1 cellular context compared by ENCODE assay signal in genomic region chr20:59940129-59940955, GRCh38.
A peak's percentile ranks its signal among the peaks of the same experiment; 100 is the strongest.
TF ChIP-seq lines count a peak whose summit lies in the region.

TSS of gene FAM217B (plus strand) at chr20:59940389. CDS start at chr20:59943944, 3,555 bp downstream.
TSS of gene PPP1R3D (minus strand) at chr20:59940305. CDS start at chr20:59939931, 374 bp downstream.

TF ChIP-seq in GM12878, 131 proteins besides CTCF, POLR2A, EP300 and RAD21 (continued from another document):
- TF ChIP-seq BHLHE40 (IDR thresholded peaks at IDR 0.05; ENCODE audit: borderline replicate concordance in 1 of 2, low read depth in 2 of 2, low read length in 1 of 2), result peak; percentile 76 to 90
- TF ChIP-seq TCF3 (IDR thresholded peaks at IDR 0.05; ENCODE audit: borderline replicate concordance, insufficient read depth, low read depth, low read length), result no peak
- no peak for TF ChIP-seq ZNF622 (IDR thresholded peaks at IDR 0.05)
- no peak for TF ChIP-seq KDM1A (IDR thresholded peaks at IDR 0.05; ENCODE audit: borderline replicate concordance)
- no peak for TF ChIP-seq BMI1 (IDR thresholded peaks at IDR 0.05; ENCODE audit: borderline replicate concordance)
- TF ChIP-seq GATAD2B (conservative IDR thresholded peaks at IDR 0.05; ENCODE audit: low read depth), result peak; percentile 61; the same call in 1 of the 2 replicates
- peak; percentile 53; the same call in 1 of the 2 replicates for TF ChIP-seq POLR2AphosphoS2 (IDR thresholded peaks at IDR 0.05; ENCODE audit: low read depth, low read length)
- no peak for TF ChIP-seq TBL1XR1 (IDR thresholded peaks at IDR 0.05; ENCODE audit: low read depth, low read length)
- peak; percentile 50; the same call in 1 of the 2 replicates for TF ChIP-seq NFXL1 (IDR thresholded peaks at IDR 0.05; ENCODE audit: borderline replicate concordance)
- no peak; the same call in 1 of the 2 replicates for TF ChIP-seq RB1 (IDR thresholded peaks at IDR 0.05; ENCODE audit: borderline replicate concordance)
- TF ChIP-seq KAT2A (conservative IDR thresholded peaks at IDR 0.05; ENCODE audit: control insufficient read depth, low read depth, low read length), result no peak
- TF ChIP-seq PKNOX1 (IDR thresholded peaks at IDR 0.05), result no peak
- TF ChIP-seq FOXK2 (IDR thresholded peaks at IDR 0.05), result peak; percentile 63; the same call in 1 of the 2 replicates
- no peak for TF ChIP-seq E2F8 (IDR thresholded peaks at IDR 0.05; ENCODE audit: low read depth, partially characterized antibody)
